In genomic region chr10:73246783-73247508, GRCh38 we compare ENCODE assay signal across 1 cellular context.
A peak's percentile ranks its signal among the peaks of the same experiment; 100 is the strongest.
TF ChIP-seq lines count a peak whose summit lies in the region.

Gene DNAJC9 (minus strand): TSS chr10:73247255. CDS start chr10:73247189, 66 bp downstream.

TF ChIP-seq in HepG2, 621 proteins besides CTCF, POLR2A, EP300 and RAD21 (continued from another document and continues in another):
- TF ChIP-seq NFKBIZ (CRISPR knock-in tag; IDR thresholded peaks at IDR 0.05) (peak; percentile 55; the same call in 1 of the 2 replicates), MEIS1 (CRISPR knock-in tag; IDR thresholded peaks at IDR 0.05; ENCODE audit: borderline replicate concordance) (peak; percentile 93), CREB1 (IDR thresholded peaks at IDR 0.05) (peak; percentile 84), CREB1 (CRISPR knock-in tag; IDR thresholded peaks at IDR 0.05) (peak; percentile 95), HOXA5 (CRISPR knock-in tag; IDR thresholded peaks at IDR 0.05) (peak; percentile 34; the same call in 1 of the 2 replicates), EED (CRISPR knock-in tag; IDR thresholded peaks at IDR 0.05) (peak; percentile 85), NFIC (IDR thresholded peaks at IDR 0.05; ENCODE audit: low read length) (no peak), ZNF12 (CRISPR knock-in tag; IDR thresholded peaks at IDR 0.05) (no peak), DMAP1 (CRISPR knock-in tag; IDR thresholded peaks at IDR 0.05) (peak; percentile 97), ARNT (IDR thresholded peaks at IDR 0.05) (no peak), ZC3H13 (CRISPR knock-in tag; IDR thresholded peaks at IDR 0.05) (peak; percentile 98), NFYC (CRISPR knock-in tag; IDR thresholded peaks at IDR 0.05) (peak; percentile 30; the same call in 1 of the 2 replicates), IKZF4 (CRISPR knock-in tag; IDR thresholded peaks at IDR 0.05; ENCODE audit: borderline replicate concordance, low read depth, not compliant biosample characterization) (peak; percentile 82), POLR2G (IDR thresholded peaks at IDR 0.05; ENCODE audit: low read depth, low read length) (peak; percentile 97), ZBTB20 (CRISPR knock-in tag; IDR thresholded peaks at IDR 0.05; ENCODE audit: borderline replicate concordance, low read depth) (0 out of 2 replicates have a peak, but pooled peaks have one; percentile 36), DRAP1 (CRISPR knock-in tag; IDR thresholded peaks at IDR 0.05) (peak; percentile 85), ZNF841 (CRISPR knock-in tag; IDR thresholded peaks at IDR 0.05; ENCODE audit: borderline replicate concordance) (peak; percentile 66; the same call in 1 of the 2 replicates), ZNF275 (CRISPR knock-in tag; IDR thresholded peaks at IDR 0.05; ENCODE audit: borderline replicate concordance) (peak; percentile 96; the same call in 1 of the 2 replicates), HHEX (CRISPR knock-in tag; IDR thresholded peaks at IDR 0.05) (no peak), LCORL (IDR thresholded peaks at IDR 0.05) (no peak), LCORL (CRISPR knock-in tag; IDR thresholded peaks at IDR 0.05) (peak; percentile 95), ETV6 (CRISPR knock-in tag; conservative IDR thresholded peaks at IDR 0.05) (peak; percentile 85; the same call in 1 of the 2 replicates), FOXJ3 (CRISPR knock-in tag; IDR thresholded peaks at IDR 0.05; ENCODE audit: borderline replicate concordance) (peak; percentile 55; the same call in 1 of the 2 replicates), PTBP1 (IDR thresholded peaks at IDR 0.05; ENCODE audit: low read depth, low read length, poor library complexity, severe bottlenecking) (peak; percentile 29), ZNF232 (CRISPR knock-in tag; IDR thresholded peaks at IDR 0.05; ENCODE audit: borderline replicate concordance) (no peak; the same call in 1 of the 2 replicates), ZNF567 (CRISPR knock-in tag; IDR thresholded peaks at IDR 0.05; ENCODE audit: borderline replicate concordance) (peak; percentile 92; the same call in 1 of the 2 replicates), ZNF441 (CRISPR knock-in tag; IDR thresholded peaks at IDR 0.05; ENCODE audit: borderline replicate concordance) (peak; percentile 53; the same call in 1 of the 2 replicates), ZNF274 (CRISPR knock-in tag; IDR thresholded peaks at IDR 0.05) (peak; percentile 79), SP4 (CRISPR knock-in tag; IDR thresholded peaks at IDR 0.05) (peak; percentile 80), KAT2B (IDR thresholded peaks at IDR 0.05; ENCODE audit: borderline replicate concordance, low read depth, low read length) (no peak), GTF3A (CRISPR knock-in tag; conservative IDR thresholded peaks at IDR 0.05) (peak; percentile 75; the same call in 1 of the 2 replicates), ISX (CRISPR knock-in tag; conservative IDR thresholded peaks at IDR 0.05) (no peak), ZZZ3 (CRISPR knock-in tag; IDR thresholded peaks at IDR 0.05; ENCODE audit: borderline replicate concordance) (peak; percentile 61; the same call in 1 of the 2 replicates), ZBTB38 (CRISPR knock-in tag; IDR thresholded peaks at IDR 0.05) (peak; percentile 84), HOXD1 (CRISPR knock-in tag; IDR thresholded peaks at IDR 0.05) (peak; percentile 48; the same call in 1 of the 2 replicates), ZNF83 (CRISPR knock-in tag; IDR thresholded peaks at IDR 0.05; ENCODE audit: borderline replicate concordance) (peak; percentile 69; the same call in 1 of the 2 replicates), GATA4 (IDR thresholded peaks at IDR 0.05; ENCODE audit: borderline replicate concordance, low read depth) (0 out of 2 replicates have a peak, but pooled peaks have one; percentile 26), STAT5B (CRISPR knock-in tag; IDR thresholded peaks at IDR 0.05) (no peak), TP53 (CRISPR knock-in tag; conservative IDR thresholded peaks at IDR 0.05) (no peak), CENPT (CRISPR knock-in tag; IDR thresholded peaks at IDR 0.05; ENCODE audit: low read depth) (0 out of 2 replicates have a peak, but pooled peaks have one; percentile 86), ZNF547 (CRISPR knock-in tag; IDR thresholded peaks at IDR 0.05) (peak; percentile 55), HNF4A (CRISPR knock-in tag; IDR thresholded peaks at IDR 0.05) (peak; percentile 62), ZNF414 (CRISPR knock-in tag; IDR thresholded peaks at IDR 0.05) (peak; percentile 85; the same call in 1 of the 2 replicates)
- TF ChIP-seq, protein P1, sequence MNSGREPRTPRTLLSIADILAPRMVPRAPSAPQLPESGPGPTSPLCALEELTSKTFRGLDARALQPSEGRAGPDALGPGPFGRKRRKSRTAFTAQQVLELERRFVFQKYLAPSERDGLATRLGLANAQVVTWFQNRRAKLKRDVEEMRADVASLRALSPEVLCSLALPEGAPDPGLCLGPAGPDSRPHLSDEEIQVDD (CRISPR knock-in tag; IDR thresholded peaks at IDR 0.05; ENCODE audit: borderline replicate concordance), result no peak
- TF ChIP-seq, protein P2, sequence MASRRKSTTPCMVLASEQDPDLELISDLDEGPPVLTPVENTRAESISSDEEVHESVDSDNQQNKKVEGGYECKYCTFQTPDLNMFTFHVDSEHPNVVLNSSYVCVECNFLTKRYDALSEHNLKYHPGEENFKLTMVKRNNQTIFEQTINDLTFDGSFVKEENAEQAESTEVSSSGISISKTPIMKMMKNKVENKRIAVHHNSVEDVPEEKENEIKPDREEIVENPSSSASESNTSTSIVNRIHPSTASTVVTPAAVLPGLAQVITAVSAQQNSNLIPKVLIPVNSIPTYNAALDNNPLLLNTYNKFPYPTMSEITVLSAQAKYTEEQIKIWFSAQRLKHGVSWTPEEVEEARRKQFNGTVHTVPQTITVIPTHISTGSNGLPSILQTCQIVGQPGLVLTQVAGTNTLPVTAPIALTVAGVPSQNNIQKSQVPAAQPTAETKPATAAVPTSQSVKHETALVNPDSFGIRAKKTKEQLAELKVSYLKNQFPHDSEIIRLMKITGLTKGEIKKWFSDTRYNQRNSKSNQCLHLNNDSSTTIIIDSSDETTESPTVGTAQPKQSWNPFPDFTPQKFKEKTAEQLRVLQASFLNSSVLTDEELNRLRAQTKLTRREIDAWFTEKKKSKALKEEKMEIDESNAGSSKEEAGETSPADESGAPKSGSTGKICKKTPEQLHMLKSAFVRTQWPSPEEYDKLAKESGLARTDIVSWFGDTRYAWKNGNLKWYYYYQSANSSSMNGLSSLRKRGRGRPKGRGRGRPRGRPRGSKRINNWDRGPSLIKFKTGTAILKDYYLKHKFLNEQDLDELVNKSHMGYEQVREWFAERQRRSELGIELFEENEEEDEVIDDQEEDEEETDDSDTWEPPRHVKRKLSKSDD (CRISPR knock-in tag; IDR thresholded peaks at IDR 0.05; ENCODE audit: low read depth), result peak; percentile 74; the same call in 1 of the 2 replicates
- TF ChIP-seq, protein P3, sequence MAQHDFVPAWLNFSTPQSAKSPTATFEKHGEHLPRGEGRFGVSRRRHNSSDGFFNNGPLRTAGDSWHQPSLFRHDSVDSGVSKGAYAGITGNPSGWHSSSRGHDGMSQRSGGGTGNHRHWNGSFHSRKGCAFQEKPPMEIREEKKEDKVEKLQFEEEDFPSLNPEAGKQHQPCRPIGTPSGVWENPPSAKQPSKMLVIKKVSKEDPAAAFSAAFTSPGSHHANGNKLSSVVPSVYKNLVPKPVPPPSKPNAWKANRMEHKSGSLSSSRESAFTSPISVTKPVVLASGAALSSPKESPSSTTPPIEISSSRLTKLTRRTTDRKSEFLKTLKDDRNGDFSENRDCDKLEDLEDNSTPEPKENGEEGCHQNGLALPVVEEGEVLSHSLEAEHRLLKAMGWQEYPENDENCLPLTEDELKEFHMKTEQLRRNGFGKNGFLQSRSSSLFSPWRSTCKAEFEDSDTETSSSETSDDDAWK (CRISPR knock-in tag; IDR thresholded peaks at IDR 0.05), result no peak
- TF ChIP-seq, protein P4, sequence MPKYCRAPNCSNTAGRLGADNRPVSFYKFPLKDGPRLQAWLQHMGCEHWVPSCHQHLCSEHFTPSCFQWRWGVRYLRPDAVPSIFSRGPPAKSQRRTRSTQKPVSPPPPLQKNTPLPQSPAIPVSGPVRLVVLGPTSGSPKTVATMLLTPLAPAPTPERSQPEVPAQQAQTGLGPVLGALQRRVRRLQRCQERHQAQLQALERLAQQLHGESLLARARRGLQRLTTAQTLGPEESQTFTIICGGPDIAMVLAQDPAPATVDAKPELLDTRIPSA (CRISPR knock-in tag; IDR thresholded peaks at IDR 0.05; ENCODE audit: borderline replicate concordance), result no peak
- TF ChIP-seq, protein P5, sequence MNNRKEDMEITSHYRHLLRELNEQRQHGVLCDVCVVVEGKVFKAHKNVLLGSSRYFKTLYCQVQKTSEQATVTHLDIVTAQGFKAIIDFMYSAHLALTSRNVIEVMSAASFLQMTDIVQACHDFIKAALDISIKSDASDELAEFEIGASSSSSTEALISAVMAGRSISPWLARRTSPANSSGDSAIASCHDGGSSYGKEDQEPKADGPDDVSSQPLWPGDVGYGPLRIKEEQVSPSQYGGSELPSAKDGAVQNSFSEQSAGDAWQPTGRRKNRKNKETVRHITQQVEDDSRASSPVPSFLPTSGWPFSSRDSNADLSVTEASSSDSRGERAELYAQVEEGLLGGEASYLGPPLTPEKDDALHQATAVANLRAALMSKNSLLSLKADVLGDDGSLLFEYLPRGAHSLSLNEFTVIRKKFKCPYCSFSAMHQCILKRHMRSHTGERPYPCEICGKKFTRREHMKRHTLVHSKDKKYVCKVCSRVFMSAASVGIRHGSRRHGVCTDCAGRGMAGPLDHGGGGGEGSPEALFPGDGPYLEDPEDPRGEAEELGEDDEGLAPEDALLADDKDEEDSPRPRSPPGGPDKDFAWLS (CRISPR knock-in tag; IDR thresholded peaks at IDR 0.05; ENCODE audit: borderline replicate concordance), result peak; percentile 85; the same call in 1 of the 2 replicates
- TF ChIP-seq, protein P6, sequence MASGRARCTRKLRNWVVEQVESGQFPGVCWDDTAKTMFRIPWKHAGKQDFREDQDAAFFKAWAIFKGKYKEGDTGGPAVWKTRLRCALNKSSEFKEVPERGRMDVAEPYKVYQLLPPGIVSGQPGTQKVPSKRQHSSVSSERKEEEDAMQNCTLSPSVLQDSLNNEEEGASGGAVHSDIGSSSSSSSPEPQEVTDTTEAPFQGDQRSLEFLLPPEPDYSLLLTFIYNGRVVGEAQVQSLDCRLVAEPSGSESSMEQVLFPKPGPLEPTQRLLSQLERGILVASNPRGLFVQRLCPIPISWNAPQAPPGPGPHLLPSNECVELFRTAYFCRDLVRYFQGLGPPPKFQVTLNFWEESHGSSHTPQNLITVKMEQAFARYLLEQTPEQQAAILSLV (CRISPR knock-in tag; IDR thresholded peaks at IDR 0.05; ENCODE audit: borderline replicate concordance), result peak; percentile 98; the same call in 1 of the 2 replicates
- TF ChIP-seq, protein P7, sequence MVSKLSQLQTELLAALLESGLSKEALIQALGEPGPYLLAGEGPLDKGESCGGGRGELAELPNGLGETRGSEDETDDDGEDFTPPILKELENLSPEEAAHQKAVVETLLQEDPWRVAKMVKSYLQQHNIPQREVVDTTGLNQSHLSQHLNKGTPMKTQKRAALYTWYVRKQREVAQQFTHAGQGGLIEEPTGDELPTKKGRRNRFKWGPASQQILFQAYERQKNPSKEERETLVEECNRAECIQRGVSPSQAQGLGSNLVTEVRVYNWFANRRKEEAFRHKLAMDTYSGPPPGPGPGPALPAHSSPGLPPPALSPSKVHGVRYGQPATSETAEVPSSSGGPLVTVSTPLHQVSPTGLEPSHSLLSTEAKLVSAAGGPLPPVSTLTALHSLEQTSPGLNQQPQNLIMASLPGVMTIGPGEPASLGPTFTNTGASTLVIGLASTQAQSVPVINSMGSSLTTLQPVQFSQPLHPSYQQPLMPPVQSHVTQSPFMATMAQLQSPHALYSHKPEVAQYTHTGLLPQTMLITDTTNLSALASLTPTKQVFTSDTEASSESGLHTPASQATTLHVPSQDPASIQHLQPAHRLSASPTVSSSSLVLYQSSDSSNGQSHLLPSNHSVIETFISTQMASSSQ (IDR thresholded peaks at IDR 0.05; ENCODE audit: low read depth), result no peak
- TF ChIP-seq, protein P7 (CRISPR knock-in tag; IDR thresholded peaks at IDR 0.05; ENCODE audit: borderline replicate concordance), result peak; percentile 88; the same call in 1 of the 2 replicates
- TF ChIP-seq, protein P8, sequence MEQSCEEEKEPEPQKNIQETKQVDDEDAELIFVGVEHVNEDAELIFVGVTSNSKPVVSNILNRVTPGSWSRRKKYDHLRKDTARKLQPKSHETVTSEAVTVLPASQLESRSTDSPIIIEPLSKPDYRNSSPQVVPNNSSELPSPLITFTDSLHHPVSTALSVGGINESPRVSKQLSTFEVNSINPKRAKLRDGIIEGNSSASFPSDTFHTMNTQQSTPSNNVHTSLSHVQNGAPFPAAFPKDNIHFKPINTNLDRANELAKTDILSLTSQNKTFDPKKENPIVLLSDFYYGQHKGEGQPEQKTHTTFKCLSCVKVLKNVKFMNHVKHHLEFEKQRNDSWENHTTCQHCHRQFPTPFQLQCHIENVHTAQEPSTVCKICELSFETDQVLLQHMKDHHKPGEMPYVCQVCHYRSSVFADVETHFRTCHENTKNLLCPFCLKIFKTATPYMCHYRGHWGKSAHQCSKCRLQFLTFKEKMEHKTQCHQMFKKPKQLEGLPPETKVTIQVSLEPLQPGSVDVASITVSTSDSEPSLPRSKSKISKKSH (CRISPR knock-in tag; IDR thresholded peaks at IDR 0.05; ENCODE audit: borderline replicate concordance), result peak; percentile 95
